Comparison of ENCODE assay signal across 7 cellular contexts in the genomic region with DNA sequence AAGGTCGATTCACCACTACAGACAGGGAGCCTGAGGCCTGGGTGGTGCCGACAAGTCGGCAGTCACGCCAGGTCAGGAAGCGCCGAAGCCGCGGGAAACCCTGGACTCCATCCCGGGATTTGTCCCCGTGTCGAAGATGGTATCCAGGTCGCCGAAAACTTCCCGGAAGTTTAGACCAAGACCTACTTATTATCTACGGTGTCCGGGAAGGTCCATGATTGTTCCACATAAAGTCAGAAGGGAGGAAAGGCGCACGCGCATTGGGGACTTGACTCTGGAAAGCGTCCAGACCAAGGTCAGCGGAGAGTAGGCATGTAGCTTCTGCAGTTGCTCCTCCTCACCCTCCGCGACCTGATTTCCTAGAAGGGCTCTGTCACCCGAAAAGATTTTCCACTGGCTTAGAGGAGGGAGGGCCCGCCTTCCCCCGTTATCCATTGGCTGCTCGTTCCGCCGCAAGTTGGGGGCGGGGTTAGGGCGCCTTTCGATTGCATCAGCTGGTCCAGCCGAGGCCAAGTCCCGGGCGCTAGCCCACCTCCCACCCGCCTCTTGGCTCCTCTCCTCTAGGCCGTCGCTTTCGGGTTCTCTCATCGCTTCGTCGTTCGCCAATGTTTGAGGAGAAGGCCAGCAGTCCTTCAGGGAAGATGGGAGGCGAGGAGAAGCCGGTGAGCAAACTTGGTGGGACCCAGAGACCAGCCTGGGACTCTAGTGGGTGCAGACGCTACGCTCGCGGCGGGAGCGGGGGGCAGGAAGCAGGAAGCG.
DNase-seq lines count a peak whose midpoint lies in the region; ATAC-seq and TF ChIP-seq lines count a peak whose summit lies in the region.

A gene (plus strand): TSS at position 484 of the 759 bp plus-strand sequence. CDS start 122 bp downstream, at position 606.

- no peak for TF ChIP-seq CTCF in astrocyte of the spinal cord (IDR thresholded peaks at IDR 0.05; ENCODE audit: low read depth, low read length)

- peak; percentile 93 for ATAC-seq in GM18517 (IDR thresholded peaks at IDR 0.05; ENCODE audit: unreplicated experiment)
- peak; percentile 95 for ATAC-seq in HG03039 (IDR thresholded peaks at IDR 0.05; ENCODE audit: unreplicated experiment)

- peak within 1 kb of the TSS; percentile 81 for H3K4me3 ChIP-seq in astrocyte of the spinal cord (ENCODE audit: low read depth, low read length)

- DNase-seq in NCI-H2081 (lab: John Stamatoyannopoulos, UW): peak; percentile 100
- DNase-seq in T1000 (lab: John Stamatoyannopoulos, UW): peak; percentile 99
- peak; percentile 100 for DNase-seq in astrocyte of the spinal cord (ENCODE audit: low read depth, low spot score)
- DNase-seq in hippocampal formation (lab: John Stamatoyannopoulos, UW): peak; percentile 94 to 98
- peak; percentile 97 for DNase-seq in retina

- in situ Hi-C loops in astrocyte of the spinal cord (cut with HindIII; ENCODE audit: low sequenced_read_pairs): no loop called here

Comparison
In these comparisons a context has a peak if more than half of its experiments do, and no peak if none do; other contexts are left out.
1. Peak in every context shown above with its lines: DNase-seq, ATAC-seq and H3K4me3 ChIP-seq.